In genomic region chr16:31373235-31373634, GRCh38 we compare ENCODE assay signal across 10 cellular contexts. TPM values are rescaled to one million over a fixed set of nuclear protein-coding genes. Genes with fewer than 3 reads are reported as not detected.
"Had no signal": no experiment of that assay in that cellular context is flagged by ENCODE, and none has a peak within 500 bp of the region (broad histone marks: within the 10 kb centered on the region; RNA-seq: fewer than 3 reads in every experiment).

No MANE protein-coding gene starts in this region.

- H2AFZ ChIP-seq: GM23248 had no signal

- H3K4me3 Mint-ChIP-seq: H9, HFFc6 had no signal

- H3K9me3 Mint-ChIP-seq: HFFc6 had no signal

- DNase-seq: GM23248, GOT3, H9, HCEC 1CT, HFFc6 had no signal

- FAIRE-seq: HepG2 had no signal

- H3K27me3 Mint-ChIP-seq: IgD-negative memory B cell had no signal

- H3K27ac Mint-ChIP-seq: H9, HFFc6 had no signal

- H3K4me3 ChIP-seq: GM23248 had no signal

- H3K27ac ChIP-seq: GM23248, HL-60 had no signal

- ATAC-seq: HepG2 had no signal

RNA-seq across cellular contexts. Expression of gene ITGAX, which starts 18.3 kb away (rescaled TPM):
- total RNA-seq: GM23248, HepG2, HFFc6 had no signal

RNA-seq across cellular contexts. Expression of gene ITGAD, which starts 19.9 kb away (rescaled TPM):
- total RNA-seq: GM23248, H4, H9, HepG2, HFFc6, HT1080 had no signal

RNA-seq across cellular contexts. Expression of gene COX6A2, which starts 54.9 kb away (rescaled TPM):
- total RNA-seq: GM23248, H4, H9, HepG2, HFFc6, HT1080 had no signal
